In the genomic region with DNA sequence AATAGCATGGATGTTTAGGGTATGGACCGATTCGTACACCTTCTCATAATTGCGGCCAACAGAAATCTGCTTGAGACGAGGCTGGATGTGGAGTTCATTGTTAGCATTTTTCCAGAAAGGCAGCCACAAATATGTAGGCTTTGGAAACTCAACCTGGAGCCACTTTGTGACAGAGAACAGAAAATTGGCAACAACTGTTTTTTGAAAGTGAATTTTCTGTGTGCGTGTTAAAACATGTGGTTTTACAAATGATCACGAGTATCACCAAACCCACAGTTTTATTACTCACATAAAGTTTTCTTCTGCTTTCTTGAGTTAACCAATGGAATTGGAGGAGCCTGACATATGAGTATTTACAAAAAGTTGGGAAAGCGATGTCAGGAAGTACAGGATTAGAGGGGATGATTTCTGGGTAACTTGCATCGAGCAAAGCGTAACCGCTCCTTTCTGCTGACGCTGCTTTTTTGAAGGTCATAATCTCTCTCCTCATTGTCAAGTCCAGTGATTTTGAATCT, we compare ENCODE assay signal across 16 cellular contexts.
DNase-seq lines count a peak whose midpoint lies in the region; ATAC-seq and TF ChIP-seq lines count a peak whose summit lies in the region.
"Had no signal": no experiment of that assay in that cellular context is flagged by ENCODE, and none has a peak within 500 bp of the region (broad histone marks: within the 10 kb centered on the region; RNA-seq: fewer than 3 reads in every experiment).

No MANE protein-coding gene starts in this region.

- no peaks in the 10 kb centered on the region for H3K36me3 ChIP-seq in gastrocnemius medialis
- H3K36me3 ChIP-seq: esophagus squamous epithelium had no signal

- H3K9me3 Mint-ChIP-seq in CD14-positive monocyte (peaks cover 3 to 17% (median 6%) of the 10 kb centered on the region in 7 donors), nephron (peaks cover 8% of the 10 kb centered on the region)
- peaks cover 8% of the 10 kb centered on the region for H3K9me3 Mint-ChIP-seq in activated naive CD8-positive, alpha-beta T cell treated with anti-CD3 and anti-CD28 coated beads for 36 hours

- H3K36me3 Mint-ChIP-seq in CD14-positive monocyte (peaks cover 2% of the 10 kb centered on the region in 2 donors), nephron (ENCODE audit: low read depth) (no peaks in the 10 kb centered on the region)
- no peaks in the 10 kb centered on the region for H3K36me3 Mint-ChIP-seq in activated naive CD8-positive, alpha-beta T cell treated with anti-CD3 and anti-CD28 coated beads for 36 hours

- H3K4me3 ChIP-seq in epithelial cell of esophagus (ENCODE audit: low read length) (no peak overlapping the region), gastrocnemius medialis (no peak overlapping the region)
- H3K4me3 ChIP-seq: esophagus squamous epithelium had no signal

- TF ChIP-seq POLR2A in gastrocnemius medialis (IDR thresholded peaks at IDR 0.05) = no peak

- ATAC-seq in gastrocnemius medialis = no peak

- no peaks in the 10 kb centered on the region for H3K27me3 ChIP-seq in gastrocnemius medialis
- H3K27me3 ChIP-seq: esophagus squamous epithelium had no signal

- no peak overlapping the region for H3K27ac ChIP-seq in gastrocnemius medialis
- H3K27ac ChIP-seq: C4-2B, esophagus squamous epithelium had no signal

- no peak for DNase-seq in CD14-positive monocyte (ENCODE audit: low spot score)
- DNase-seq in NOMO-1 treated with dmso at 0.1 percent for 144 hours (lab: John Stamatoyannopoulos, UW; ENCODE audit: unreplicated experiment) = peak; percentile 74
- peak; percentile 82 for DNase-seq in epithelial cell of esophagus (ENCODE audit: low read depth)
- DNase-seq in gastrocnemius medialis = no peak
- DNase-seq in activated naive CD8-positive, alpha-beta T cell treated with anti-CD3 and anti-CD28 coated beads for 36 hours = no peak
- no peak for DNase-seq in kidney glomerular epithelial cell (lab: John Stamatoyannopoulos, UW)
- no peak for DNase-seq in cortex of kidney (lab: John Stamatoyannopoulos, UW)
- DNase-seq: activated T-cell treated with anti-CD3 and anti-CD28 coated beads, Interleukin-2, amount 50 U/mL, for 24 hours; central memory CD4-positive, alpha-beta T cell; esophagus squamous epithelium; left cardiac atrium; NCI-H1417; occipital lobe; Right ventricle myocardium superior had no signal

- no peaks in the 10 kb centered on the region for H3K4me1 ChIP-seq in gastrocnemius medialis

- H3K4me1 Mint-ChIP-seq in CD14-positive monocyte (peaks cover 22% of the 10 kb centered on the region), nephron (peaks cover 6% of the 10 kb centered on the region)
- H3K4me1 Mint-ChIP-seq in activated naive CD8-positive, alpha-beta T cell treated with anti-CD3 and anti-CD28 coated beads for 36 hours = no peaks in the 10 kb centered on the region

- in situ Hi-C loops in gastrocnemius medialis (cut with MboI; ENCODE audit: low sequenced_read_pairs in 4 of 4) = no loop called here

- no peak overlapping the region for H3K4me3 Mint-ChIP-seq in CD14-positive monocyte
- H3K4me3 Mint-ChIP-seq in nephron = no peak overlapping the region
- H3K4me3 Mint-ChIP-seq in activated naive CD8-positive, alpha-beta T cell treated with anti-CD3 and anti-CD28 coated beads for 36 hours = no peak overlapping the region
- H3K4me3 Mint-ChIP-seq: activated T-cell treated with anti-CD3 and anti-CD28 coated beads, Interleukin-2, amount 50 U/mL, for 24 hours had no signal

- H3K27ac Mint-ChIP-seq in CD14-positive monocyte (peak overlapping the region in 5 of 7 donors; percentile 11 to 88 (median 72)), nephron (peak overlapping the region in 2 of 3 experiments; percentile 41 to 73)
- no peak overlapping the region for H3K27ac Mint-ChIP-seq in activated naive CD8-positive, alpha-beta T cell treated with anti-CD3 and anti-CD28 coated beads for 36 hours
- H3K27ac Mint-ChIP-seq: activated T-cell treated with anti-CD3 and anti-CD28 coated beads, Interleukin-2, amount 50 U/mL, for 24 hours had no signal

- H3K27me3 Mint-ChIP-seq in CD14-positive monocyte (ENCODE audit: low read depth in 3 of 3) = peaks cover 0 to 7% (median 2%) of the 10 kb centered on the region in 3 donors
- peaks cover 4% of the 10 kb centered on the region for H3K27me3 Mint-ChIP-seq in nephron (ENCODE audit: low read depth)
- H3K27me3 Mint-ChIP-seq in activated naive CD8-positive, alpha-beta T cell treated with anti-CD3 and anti-CD28 coated beads for 36 hours = no peaks in the 10 kb centered on the region
- H3K27me3 Mint-ChIP-seq: activated T-cell treated with anti-CD3 and anti-CD28 coated beads, Interleukin-2, amount 50 U/mL, for 24 hours had no signal

- intact Hi-C loops in CD14-positive monocyte (cut with micrococcal nuclease) = loop anchor here in 1 of 2 donors (5.0 kb wide), 2 partner anchors 38 to 102 kb away; no protein-coding TSS in a partner anchor
- intact Hi-C loops in gastrocnemius medialis (cut with DNase I; ENCODE audit: low total_unique reads) = no loop called here

- H3K9me3 ChIP-seq in gastrocnemius medialis = no peaks in the 10 kb centered on the region
- H3K9me3 ChIP-seq: esophagus squamous epithelium had no signal

- TF ChIP-seq CTCF in CD14-positive monocyte (IDR thresholded peaks at IDR 0.05) = no peak
- no peak for TF ChIP-seq CTCF in epithelial cell of esophagus (IDR thresholded peaks at IDR 0.05; ENCODE audit: insufficient read depth, low read depth, low read length, missing control alignments)
- no peak for TF ChIP-seq CTCF in nephron (IDR thresholded peaks at IDR 0.05; ENCODE audit: unreplicated experiment in 3 of 3)
- TF ChIP-seq CTCF in gastrocnemius medialis (IDR thresholded peaks at IDR 0.05 in 4 of 5, conservative IDR thresholded peaks at IDR 0.05 in 1 of 5) = no peak

Comparison
In these comparisons a context has a peak if more than half of its experiments do, and no peak if none do; other contexts are left out.
1. DNase-seq: peak in NOMO-1 treated with dmso at 0.1 percent for 144 hours (single experiment) and epithelial cell of esophagus (single experiment); none in CD14-positive monocyte (single experiment), gastrocnemius medialis (0 of 2), activated naive CD8-positive, alpha-beta T cell treated with anti-CD3 and anti-CD28 coated beads for 36 hours (single experiment), kidney glomerular epithelial cell (single experiment) and cortex of kidney (single experiment).